In genomic region chr1:149995927-149996326, GRCh38 we compare ENCODE assay signal across 11 cellular contexts. TPM values are rescaled to one million over a fixed set of nuclear protein-coding genes. Genes with fewer than 3 reads are reported as not detected.
DNase-seq lines count a peak whose midpoint lies in the region; ATAC-seq, FAIRE-seq and TF ChIP-seq lines count a peak whose summit lies in the region.
"Had no signal": no experiment of that assay in that cellular context is flagged by ENCODE, and none has a peak within 500 bp of the region (broad histone marks: within the 10 kb centered on the region; RNA-seq: fewer than 3 reads in every experiment).

No MANE protein-coding gene starts in this region.

- peaks cover 4 to 18% (median 7%) of the 10 kb centered on the region in 3 donors for H3K4me1 ChIP-seq in pancreas

- no peak for FAIRE-seq in pancreas (lab: Jason Lieb, UNC)

- H3K4me3 ChIP-seq in GM06990 (replicated peaks; ENCODE audit: low read depth, low read length) (0 out of 2 replicates have a peak overlapping the region, but pooled peaks have one; percentile 3), choroid plexus epithelial cell (ENCODE audit: low read depth, low read length) (no peak overlapping the region), pancreas (no peak overlapping the region)

- H3K27me3 ChIP-seq in GM06990 (replicated peaks; ENCODE audit: control insufficient read depth, insufficient read depth, low read length) (no peaks in the 10 kb centered on the region), pancreas (no peaks in the 10 kb centered on the region)

- intact Hi-C loops in pancreas (cut with DNase I) (no loop called here), posterior vena cava (cut with DNase I) (no loop called here)

- TF ChIP-seq CTCF in GM06990 (IDR thresholded peaks at IDR 0.05; ENCODE audit: insufficient read depth, low read length, poor library complexity, severe bottlenecking) (no peak), choroid plexus epithelial cell (conservative IDR thresholded peaks at IDR 0.05; ENCODE audit: low read depth, low read length) (no peak), pancreas (IDR thresholded peaks at IDR 0.05) (no peak)

- ATAC-seq in pancreas (peak in 3 of 4 donors; percentile 26 to 74 (median 69)), HG02759 (IDR thresholded peaks at IDR 0.05; ENCODE audit: unreplicated experiment) (no peak), GM18867 (IDR thresholded peaks at IDR 0.05; ENCODE audit: unreplicated experiment) (no peak)
- ATAC-seq: T-cell had no signal

- H3K36me3 ChIP-seq in GM06990 (ENCODE audit: control insufficient read depth, insufficient read depth, low read length) (no peaks in the 10 kb centered on the region), pancreas (no peaks in the 10 kb centered on the region)

- DNase-seq in GM06990 (ENCODE audit: extremely low read depth, insufficient read length): peak; percentile 29
- DNase-seq in LHCN-M2 (ENCODE audit: low read depth): peak; percentile 60
- peak; percentile 47 for DNase-seq in choroid plexus epithelial cell (ENCODE audit: low read depth)
- no peak for DNase-seq in pancreas
- no peak for DNase-seq in SKM-1 treated with dmso at 0.1 percent for 144 hours (lab: John Stamatoyannopoulos, UW; ENCODE audit: unreplicated experiment)
- no peak for DNase-seq in posterior vena cava (ENCODE audit: low spot score)
- DNase-seq: DMS79 treated with DMSO at 0.1 percent for 48 hours, foreskin melanocyte, T-cell had no signal

- H3K27ac ChIP-seq in pancreas: peak overlapping the region in 1 of 4 donors; percentile 2

- 36 to 54% methylated on average over 2 of the region's 2 CpGs for WGBS in pancreas, 2 donors

- H3K9me3 ChIP-seq in pancreas: no peaks in the 10 kb centered on the region

RNA-seq across cellular contexts. Expression of gene OTUD7B, which starts 14.6 kb away (rescaled TPM):
- total RNA-seq in LHCN-M2 (2014; rRNA removed) (12.0 and 12.1 TPM in 2 replicates), pancreas (10 to 100 TPM in 3 of 6 donors, 1 to 10 TPM in 3; 8.0 to 16.9 (median 9.9) TPM), posterior vena cava (10 to 100 TPM; 20.9 to 38.3 TPM)
- polyA plus RNA-seq in LHCN-M2 (2012): 6.6 TPM
- 1 to 10 TPM; 2.6 to 4.0 TPM for polyA plus RNA-seq in pancreas

RNA-seq across cellular contexts. Expression of gene MTMR11, which starts 59.2 kb away (rescaled TPM):
- 6.0 and 7.6 TPM in 2 replicates for total RNA-seq in LHCN-M2 (2014; rRNA removed)
- polyA plus RNA-seq in LHCN-M2 (2012): 8.3 TPM
- 10 to 100 TPM in 1 of 6 donors, 1 to 10 TPM in 5; 1.7 to 11.8 (median 3.7) TPM for total RNA-seq in pancreas
- polyA plus RNA-seq in pancreas: 1 to 10 TPM; 4.1 to 4.9 TPM
- total RNA-seq in posterior vena cava: 10 to 100 TPM; 18.4 to 23.7 TPM

Comparison
In these comparisons a context has a peak if more than half of its experiments do, and no peak if none do; other contexts are left out.
1. DNase-seq: peak in GM06990 (single experiment), LHCN-M2 (single experiment) and choroid plexus epithelial cell (single experiment); none in pancreas (0 of 6), SKM-1 treated with dmso at 0.1 percent for 144 hours (single experiment) and posterior vena cava (single experiment).
2. ATAC-seq: peak in pancreas (3 of 4); none in HG02759 (single experiment) and GM18867 (single experiment).